In the genomic region with DNA sequence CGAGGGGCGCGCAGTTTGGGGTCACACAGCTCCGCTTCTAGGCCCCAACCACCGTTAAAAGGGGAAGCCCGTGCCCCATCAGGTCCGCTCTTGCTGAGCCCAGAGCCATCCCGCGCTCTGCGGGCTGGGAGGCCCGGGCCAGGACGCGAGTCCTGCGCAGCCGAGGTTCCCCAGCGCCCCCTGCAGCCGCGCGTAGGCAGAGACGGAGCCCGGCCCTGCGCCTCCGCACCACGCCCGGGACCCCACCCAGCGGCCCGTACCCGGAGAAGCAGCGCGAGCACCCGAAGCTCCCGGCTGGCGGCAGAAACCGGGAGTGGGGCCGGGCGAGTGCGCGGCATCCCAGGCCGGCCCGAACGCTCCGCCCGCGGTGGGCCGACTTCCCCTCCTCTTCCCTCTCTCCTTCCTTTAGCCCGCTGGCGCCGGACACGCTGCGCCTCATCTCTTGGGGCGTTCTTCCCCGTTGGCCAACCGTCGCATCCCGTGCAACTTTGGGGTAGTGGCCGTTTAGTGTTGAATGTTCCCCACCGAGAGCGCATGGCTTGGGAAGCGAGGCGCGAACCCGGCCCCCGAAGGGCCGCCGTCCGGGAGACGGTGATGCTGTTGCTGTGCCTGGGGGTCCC, we compare ENCODE assay signal across 8 cellular contexts. TPM values are rescaled to one million over a fixed set of nuclear protein-coding genes. Genes with fewer than 3 reads are reported as not detected.
DNase-seq lines count a peak whose midpoint lies in the region; ATAC-seq, FAIRE-seq and TF ChIP-seq lines count a peak whose summit lies in the region.

A gene (plus strand): TSS at position 266 of the 620 bp plus-strand sequence. CDS start 269 bp downstream, at position 535.

- peaks cover 40% of the 10 kb centered on the region for H3K36me3 Mint-ChIP-seq in activated T-helper 2 cell treated with anti-CD3 and anti-CD28 coated beads, Interferon-gamma antibody, Interleukin-2, Interleukin-4, amounts not matched to agents 10 μg/mL and 5 μg/mL and 100 μg/mL, durations not matched to agents 14 hours and 24 hours and 36 hours (ENCODE audit: low read depth)

- no peak for TF ChIP-seq EP300 in tibial nerve (IDR thresholded peaks at IDR 0.05)

- H3K4me1 ChIP-seq in BLaER1 treated with 17β-estradiol and CSF1 and Interleukin-3, amounts not matched to agents 10 nM and 100 nM = peaks cover 28 to 56% (median 41%) of the 10 kb centered on the region in 10 experiments
- H3K4me1 ChIP-seq in pancreas (no peaks in the 10 kb centered on the region), tibial nerve (peaks cover 0 to 28% (median 3%) of the 10 kb centered on the region in 4 donors)

- H3K4me3 Mint-ChIP-seq in activated T-helper 2 cell treated with anti-CD3 and anti-CD28 coated beads, Interferon-gamma antibody, Interleukin-2, Interleukin-4, amounts not matched to agents 10 μg/mL and 5 μg/mL and 100 μg/mL, durations not matched to agents 14 hours and 24 hours and 36 hours (ENCODE audit: low read depth) = peak within 1 kb of the TSS; percentile 98

- peak within 1 kb of the TSS; percentile 96 for H3K27ac Mint-ChIP-seq in activated T-helper 2 cell treated with anti-CD3 and anti-CD28 coated beads, Interferon-gamma antibody, Interleukin-2, Interleukin-4, amounts not matched to agents 10 μg/mL and 5 μg/mL and 100 μg/mL, durations not matched to agents 14 hours and 24 hours and 36 hours

- H3K9me3 ChIP-seq in BLaER1 treated with 17β-estradiol and CSF1 and Interleukin-3, amounts not matched to agents 10 nM and 100 nM (replicated peaks in 1 of 11) = peaks cover 0 to 12% (median 2%) of the 10 kb centered on the region in 11 experiments; a peak in 7 of 22 replicates
- H3K9me3 ChIP-seq in pancreas = no peaks in the 10 kb centered on the region
- H3K9me3 ChIP-seq in tibial nerve = no peaks in the 10 kb centered on the region

- TF ChIP-seq POLR2A in tibial nerve (IDR thresholded peaks at IDR 0.05) = no peak

- H3K4me1 Mint-ChIP-seq in activated T-helper 2 cell treated with anti-CD3 and anti-CD28 coated beads, Interferon-gamma antibody, Interleukin-2, Interleukin-4, amounts not matched to agents 10 μg/mL and 5 μg/mL and 100 μg/mL, durations not matched to agents 14 hours and 24 hours and 36 hours (ENCODE audit: low read depth) = peaks cover 58% of the 10 kb centered on the region

- FAIRE-seq in frontal cortex (lab: Jason Lieb, UNC) (no peak), pancreas (lab: Jason Lieb, UNC) (no peak)

- 1% methylated on average over 51 to 67 of the region's 67 CpGs for WGBS in pancreas, 2 donors
- WGBS in tibial nerve, 2 donors = 1 to 2% methylated on average over 24 to 48 of the region's 67 CpGs

- intact Hi-C loops in activated T-helper 2 cell treated with anti-CD3 and anti-CD28 coated beads, Interferon-gamma antibody, Interleukin-2, Interleukin-4, amounts not matched to agents 10 μg/mL and 5 μg/mL and 100 μg/mL, durations not matched to agents 14 hours and 24 hours and 36 hours (cut with micrococcal nuclease) = loop anchor here (2.0 to 5.0 kb wide), 3 partner anchors 26 to 215 kb away; no protein-coding TSS in a partner anchor
- intact Hi-C loops in pancreas (cut with DNase I) = no loop called here

- peaks cover 0 to 23% (median 5%) of the 10 kb centered on the region in 11 experiments; a peak in 9 of 22 replicates for H3K36me3 ChIP-seq in BLaER1 treated with 17β-estradiol and CSF1 and Interleukin-3, amounts not matched to agents 10 nM and 100 nM
- H3K36me3 ChIP-seq in pancreas = no peaks in the 10 kb centered on the region
- no peaks in the 10 kb centered on the region for H3K36me3 ChIP-seq in tibial nerve

- peak within 1 kb of the TSS; percentile 89 to 100 (median 98) for H3K27ac ChIP-seq in BLaER1 treated with 17β-estradiol and CSF1 and Interleukin-3, amounts not matched to agents 10 nM and 100 nM
- H3K27ac ChIP-seq in pancreas (peak within 1 kb of the TSS in 2 of 4 donors; percentile 44 to 50), tibial nerve (peak within 1 kb of the TSS; percentile 1 to 93 (median 78))

- H3K4me3 ChIP-seq in BLaER1 treated with 17β-estradiol and CSF1 and Interleukin-3, amounts not matched to agents 10 nM and 100 nM = peak within 1 kb of the TSS; percentile 78 to 97 (median 89)
- H3K4me3 ChIP-seq in pancreas (peak within 1 kb of the TSS; percentile 16 to 50 (median 28)), tibial nerve (peak within 1 kb of the TSS; percentile 31 to 72 (median 64))

- DNase-seq in activated T-helper 2 cell treated with anti-CD3 and anti-CD28 coated beads, Interferon-gamma antibody, Interleukin-2, Interleukin-4, amounts not matched to agents 10 μg/mL and 5 μg/mL and 100 μg/mL, durations not matched to agents 14 hours and 24 hours and 36 hours (ENCODE audit: low spot score) = peak; percentile 87
- DNase-seq in frontal cortex (ENCODE audit: low spot score in 2 of 2) = peak; percentile 44 to 46
- peak; percentile 11 to 78 (median 40) for DNase-seq in pancreas
- DNase-seq in tibial nerve (ENCODE audit: low spot score in 2 of 2) = peak; percentile 28 to 45

- no peaks in the 10 kb centered on the region for H3K9me3 Mint-ChIP-seq in activated T-helper 2 cell treated with anti-CD3 and anti-CD28 coated beads, Interferon-gamma antibody, Interleukin-2, Interleukin-4, amounts not matched to agents 10 μg/mL and 5 μg/mL and 100 μg/mL, durations not matched to agents 14 hours and 24 hours and 36 hours

- H3K27me3 Mint-ChIP-seq in activated T-helper 2 cell treated with anti-CD3 and anti-CD28 coated beads, Interferon-gamma antibody, Interleukin-2, Interleukin-4, amounts not matched to agents 10 μg/mL and 5 μg/mL and 100 μg/mL, durations not matched to agents 14 hours and 24 hours and 36 hours (ENCODE audit: low read depth) = no peaks in the 10 kb centered on the region

- H3K9ac ChIP-seq in BLaER1 treated with 17β-estradiol and CSF1 and Interleukin-3, amounts not matched to agents 10 nM and 100 nM = peak within 1 kb of the TSS; percentile 87 to 99 (median 97)

- H4K20me1 ChIP-seq in BLaER1 treated with 17β-estradiol and CSF1 and Interleukin-3, amounts not matched to agents 10 nM and 100 nM = peaks cover 0 to 27% (median 11%) of the 10 kb centered on the region in 11 experiments; a peak in 18 of 22 replicates

- ATAC-seq in GM19043 (IDR thresholded peaks at IDR 0.05; ENCODE audit: low read depth, unreplicated experiment) (peak; percentile 62), HG03342 (IDR thresholded peaks at IDR 0.05; ENCODE audit: unreplicated experiment) (peak; percentile 74), pancreas (peak; percentile 78 to 95 (median 92))

- peak within 1 kb of the TSS; percentile 83 to 96 (median 87) for H3K4me2 ChIP-seq in BLaER1 treated with 17β-estradiol and CSF1 and Interleukin-3, amounts not matched to agents 10 nM and 100 nM

- peak in 3 of 4 donors; percentile 13 to 27 (median 14) for TF ChIP-seq CTCF in pancreas (IDR thresholded peaks at IDR 0.05)
- TF ChIP-seq CTCF in tibial nerve (IDR thresholded peaks at IDR 0.05) = peak; percentile 62 to 79 (median 76)

- H3K27me3 ChIP-seq in BLaER1 treated with 17β-estradiol and CSF1 and Interleukin-3, amounts not matched to agents 10 nM and 100 nM = no peaks in the 10 kb centered on the region
- H3K27me3 ChIP-seq in pancreas = peaks cover 0 to 33% (median 1%) of the 10 kb centered on the region in 4 donors
- H3K27me3 ChIP-seq in tibial nerve = peaks cover 0 to 15% of the 10 kb centered on the region in 2 donors

TF ChIP-seq in PFSK-1, 5 proteins besides CTCF, POLR2A, EP300 and RAD21:
- TF ChIP-seq POLR2AphosphoS5 (IDR thresholded peaks at IDR 0.05; ENCODE audit: low read depth, low read length) (no peak), TAF1 (IDR thresholded peaks at IDR 0.05; ENCODE audit: borderline replicate concordance, insufficient read depth, low read length) (no peak), FOXP2 (optimal IDR thresholded peaks at IDR 0.05; ENCODE audit: borderline replicate concordance, extremely low read depth, extremely low read length, insufficient read depth) (peak; percentile 94), SIN3A (IDR thresholded peaks at IDR 0.05; ENCODE audit: borderline replicate concordance, insufficient read depth, low read length) (no peak)
- TF ChIP-seq, protein P1, sequence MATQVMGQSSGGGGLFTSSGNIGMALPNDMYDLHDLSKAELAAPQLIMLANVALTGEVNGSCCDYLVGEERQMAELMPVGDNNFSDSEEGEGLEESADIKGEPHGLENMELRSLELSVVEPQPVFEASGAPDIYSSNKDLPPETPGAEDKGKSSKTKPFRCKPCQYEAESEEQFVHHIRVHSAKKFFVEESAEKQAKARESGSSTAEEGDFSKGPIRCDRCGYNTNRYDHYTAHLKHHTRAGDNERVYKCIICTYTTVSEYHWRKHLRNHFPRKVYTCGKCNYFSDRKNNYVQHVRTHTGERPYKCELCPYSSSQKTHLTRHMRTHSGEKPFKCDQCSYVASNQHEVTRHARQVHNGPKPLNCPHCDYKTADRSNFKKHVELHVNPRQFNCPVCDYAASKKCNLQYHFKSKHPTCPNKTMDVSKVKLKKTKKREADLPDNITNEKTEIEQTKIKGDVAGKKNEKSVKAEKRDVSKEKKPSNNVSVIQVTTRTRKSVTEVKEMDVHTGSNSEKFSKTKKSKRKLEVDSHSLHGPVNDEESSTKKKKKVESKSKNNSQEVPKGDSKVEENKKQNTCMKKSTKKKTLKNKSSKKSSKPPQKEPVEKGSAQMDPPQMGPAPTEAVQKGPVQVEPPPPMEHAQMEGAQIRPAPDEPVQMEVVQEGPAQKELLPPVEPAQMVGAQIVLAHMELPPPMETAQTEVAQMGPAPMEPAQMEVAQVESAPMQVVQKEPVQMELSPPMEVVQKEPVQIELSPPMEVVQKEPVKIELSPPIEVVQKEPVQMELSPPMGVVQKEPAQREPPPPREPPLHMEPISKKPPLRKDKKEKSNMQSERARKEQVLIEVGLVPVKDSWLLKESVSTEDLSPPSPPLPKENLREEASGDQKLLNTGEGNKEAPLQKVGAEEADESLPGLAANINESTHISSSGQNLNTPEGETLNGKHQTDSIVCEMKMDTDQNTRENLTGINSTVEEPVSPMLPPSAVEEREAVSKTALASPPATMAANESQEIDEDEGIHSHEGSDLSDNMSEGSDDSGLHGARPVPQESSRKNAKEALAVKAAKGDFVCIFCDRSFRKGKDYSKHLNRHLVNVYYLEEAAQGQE (IDR thresholded peaks at IDR 0.05; ENCODE audit: insufficient read depth in 1 of 2, low read depth in 2 of 2, low read length in 2 of 2) = no peak
TF ChIP-seq in PFSK-1: peak in this region for 1.

RNA-seq across cellular contexts. Expression of the gene that starts here (rescaled TPM):
- polyA plus RNA-seq in PFSK-1 (2012; ENCODE audit: insufficient read length, low read depth) = 17.3 TPM
- 96.5 and 106 TPM in 2 replicates for total RNA-seq in activated T-helper 2 cell treated with anti-CD3 and anti-CD28 coated beads, Interferon-gamma antibody, Interleukin-2, Interleukin-4, amounts not matched to agents 10 μg/mL and 5 μg/mL and 100 μg/mL, durations not matched to agents 14 hours and 24 hours and 36 hours
- total RNA-seq in frontal cortex = 6.9 TPM
- 1 to 10 TPM in 3 of 6 donors, under 1 TPM in 3; 0.60 to 5.8 (median 1.5) TPM for total RNA-seq in pancreas
- under 1 TPM; 0.15 to 0.28 TPM for polyA plus RNA-seq in pancreas
- 10 to 100 TPM in 1 of 4 donors, 1 to 10 TPM in 3; 8.0 to 10.7 (median 9.0) TPM for total RNA-seq in tibial nerve

Comparison
In these comparisons a context has a peak if more than half of its experiments do, and no peak if none do; other contexts are left out.
1. H3K4me3 ChIP-seq: peak in every context shown above with its lines; median percentile 89 in BLaER1 treated with 17β-estradiol and CSF1 and Interleukin-3, amounts not matched to agents 10 nM and 100 nM; 64 in tibial nerve; 28 in pancreas.
2. DNase-seq: peak in every context shown above with its lines; median percentile 87 in activated T-helper 2 cell treated with anti-CD3 and anti-CD28 coated beads, Interferon-gamma antibody, Interleukin-2, Interleukin-4, amounts not matched to agents 10 μg/mL and 5 μg/mL and 100 μg/mL, durations not matched to agents 14 hours and 24 hours and 36 hours; 45 in frontal cortex; 40 in pancreas; 36 in tibial nerve.